Comparison of ENCODE assay signal across 1 cellular context in genomic region chr16:50280932-50281331, GRCh38.
TF ChIP-seq lines count a peak whose summit lies in the region.

No MANE protein-coding gene starts in this region.

TF ChIP-seq in HepG2, 621 proteins besides CTCF, POLR2A, EP300 and RAD21 (continued from another document):
- 0 out of 2 replicates have a peak, but pooled peaks have one; percentile 28 for TF ChIP-seq KDM1A (CRISPR knock-in tag; IDR thresholded peaks at IDR 0.05)
- TF ChIP-seq ZNF121 (CRISPR knock-in tag; IDR thresholded peaks at IDR 0.05), result peak; percentile 94
- TF ChIP-seq ZMYM3 (CRISPR knock-in tag; IDR thresholded peaks at IDR 0.05), result 0 out of 2 replicates have a peak, but pooled peaks have one; percentile 22
- no peak for TF ChIP-seq ZGPAT (CRISPR knock-in tag; IDR thresholded peaks at IDR 0.05)
